Comparison of ENCODE assay signal across 15 cellular contexts in genomic region chr11:62905286-62905685, GRCh38. TPM values are rescaled to one million over a fixed set of nuclear protein-coding genes. Genes with fewer than 3 reads are reported as not detected.
DNase-seq lines count a peak whose midpoint lies in the region; ATAC-seq and TF ChIP-seq lines count a peak whose summit lies in the region.
"Had no signal": no experiment of that assay in that cellular context is flagged by ENCODE, and none has a peak within 500 bp of the region (broad histone marks: within the 10 kb centered on the region; RNA-seq: fewer than 3 reads in every experiment).

No MANE protein-coding gene starts in this region.

- peaks cover 10% of the 10 kb centered on the region for H3K4me1 ChIP-seq in MM.1S (ENCODE audit: low read length)
- H3K4me1 ChIP-seq: adrenal gland, HAP-1 had no signal

- peaks cover 42% of the 10 kb centered on the region for H3K27me3 ChIP-seq in MM.1S (replicated peaks; ENCODE audit: insufficient read depth, low read length)
- H3K27me3 ChIP-seq: adrenal gland had no signal

- peak overlapping the region; percentile 7; the same call in 1 of the 2 replicates for H3K9ac ChIP-seq in MM.1S (ENCODE audit: low read length)

- H3K9me2 ChIP-seq in MM.1S (replicated peaks; ENCODE audit: insufficient read depth, low read length): no peaks in the 10 kb centered on the region

- no peaks in the 10 kb centered on the region for H3F3A ChIP-seq in MM.1S (ENCODE audit: insufficient read depth, low read length)

- no peaks in the 10 kb centered on the region for H3K9me3 ChIP-seq in MM.1S (replicated peaks; ENCODE audit: insufficient read depth, low read length)
- H3K9me3 ChIP-seq: adrenal gland, HAP-1 had no signal

- H4K20me1 ChIP-seq in MM.1S (ENCODE audit: insufficient read depth, low read length): no peaks in the 10 kb centered on the region

- no peaks in the 10 kb centered on the region for H3K79me2 ChIP-seq in MM.1S (ENCODE audit: low read length)

- no peaks in the 10 kb centered on the region for H3K36me3 Mint-ChIP-seq in natural killer cell
- H3K36me3 Mint-ChIP-seq: immature natural killer cell had no signal

- no peaks in the 10 kb centered on the region for H3K9me3 Mint-ChIP-seq in natural killer cell
- H3K9me3 Mint-ChIP-seq: immature natural killer cell had no signal

- H3K4me3 Mint-ChIP-seq in natural killer cell: no peak overlapping the region
- H3K4me3 Mint-ChIP-seq: immature natural killer cell, WTC11 had no signal

- H3K36me3 ChIP-seq in MM.1S (replicated peaks; ENCODE audit: insufficient read depth, low read length): no peaks in the 10 kb centered on the region
- H3K36me3 ChIP-seq: adrenal gland, HAP-1 had no signal

- H3K27ac ChIP-seq in MM.1S (ENCODE audit: low read length) (no peak overlapping the region), caudate nucleus (ENCODE audit: low read depth, low read length) (peak overlapping the region; percentile 36)

- H2AFZ ChIP-seq in MM.1S (ENCODE audit: low read length): peak overlapping the region; percentile 67

- peak overlapping the region; percentile 62 for H3K4me2 ChIP-seq in MM.1S (ENCODE audit: low read depth, low read length)

- intact Hi-C loops in natural killer cell (cut with micrococcal nuclease): loop anchor here (5.0 kb wide), 1 partner anchor 307 kb away; no protein-coding TSS in a partner anchor

- H3K4me3 ChIP-seq in MM.1S (ENCODE audit: low read length): peak overlapping the region; percentile 18; the same call in 1 of the 2 replicates
- H3K4me3 ChIP-seq: adrenal gland, HAP-1 had no signal

- peaks cover 6 to 9% of the 10 kb centered on the region in 2 donors for H3K4me1 Mint-ChIP-seq in natural killer cell

- DNase-seq in ELR (ENCODE audit: low read depth) (peak; percentile 19), MM.1S (no peak), caudate nucleus (lab: John Stamatoyannopoulos, UW) (no peak), natural killer cell (no peak), RKO (ENCODE audit: low spot score) (no peak), NOMO-1 treated with dmso at 0.1 percent for 144 hours (lab: John Stamatoyannopoulos, UW; ENCODE audit: unreplicated experiment) (no peak)
- DNase-seq: NCI-H2029 had no signal

- H3K27me3 Mint-ChIP-seq in natural killer cell (ENCODE audit: low read depth in 2 of 2): peaks cover 10 to 24% of the 10 kb centered on the region in 2 donors

- H3K27ac Mint-ChIP-seq in natural killer cell: no peak overlapping the region
- H3K27ac Mint-ChIP-seq: immature natural killer cell, WTC11 had no signal

- ATAC-seq in natural killer cell: peak in 2 of 3 donors; percentile 18 to 46
- no peak for ATAC-seq in GM18858 (IDR thresholded peaks at IDR 0.05; ENCODE audit: unreplicated experiment)

- no peak for TF ChIP-seq CTCF in MM.1S (IDR thresholded peaks at IDR 0.05; ENCODE audit: low read length)
- TF ChIP-seq CTCF in natural killer cell (IDR thresholded peaks at IDR 0.05): no peak

RNA-seq across cellular contexts. Expression of gene CHRM1, which starts 15.9 kb away (rescaled TPM):
- not detected for total RNA-seq in natural killer cell
- total RNA-seq: Calu3, chondrocyte, glomerular endothelial cell, WTC11 had no signal

RNA-seq across cellular contexts. Expression of gene SLC3A2, which starts 24.6 kb away (rescaled TPM):
- 100 to 1,000 TPM; 200 to 235 (median 207) TPM for total RNA-seq in natural killer cell
